In genomic region chr1:99634971-99635624, GRCh38 we compare ENCODE assay signal across 28 cellular contexts. TPM values are rescaled to one million over a fixed set of nuclear protein-coding genes. Genes with fewer than 3 reads are reported as not detected.
"Had no signal": no experiment of that assay in that cellular context is flagged by ENCODE, and none has a peak within 500 bp of the region (broad histone marks: within the 10 kb centered on the region; RNA-seq: fewer than 3 reads in every experiment).

No MANE protein-coding gene starts in this region.

- H3K4me3 Mint-ChIP-seq: activated CD8-positive, alpha-beta T cell treated with anti-CD3 and anti-CD28 coated beads, Interleukin-2, amount 10 ng/mL, durations not matched to agents 7 days and 5 days; activated T-helper 17 cell treated with anti-CD3 and anti-CD28 coated beads, Interleukin-2, amount 50 U/mL, for 72 hours; natural killer cell; stimulated activated naive CD8-positive, alpha-beta T cell treated with anti-CD3 and anti-CD28 coated beads, Interleukin-15, Interleukin-2, amounts not matched to agents 100 ng/mL and 50 ng/mL, for 24 hours had no signal

- H3K36me3 Mint-ChIP-seq: activated naive CD4-positive, alpha-beta T cell treated with anti-CD3 and anti-CD28 coated beads, Interleukin-2, amount 50 U/mL, for 72 hours; natural killer cell had no signal

- H3K4me3 ChIP-seq: pancreas, psoas muscle, suprapubic skin, tibial nerve had no signal

- H3K27ac Mint-ChIP-seq: activated CD8-positive, alpha-beta T cell treated with anti-CD3 and anti-CD28 coated beads, Interleukin-2, amount 10 ng/mL, durations not matched to agents 7 days and 5 days; activated naive CD4-positive, alpha-beta T cell treated with anti-CD3 and anti-CD28 coated beads, Interleukin-2, amount 50 U/mL, for 72 hours; activated T-helper 17 cell treated with anti-CD3 and anti-CD28 coated beads, Interleukin-2, amount 50 U/mL, for 72 hours; natural killer cell; stimulated activated naive CD8-positive, alpha-beta T cell treated with anti-CD3 and anti-CD28 coated beads, Interleukin-15, Interleukin-2, amounts not matched to agents 100 ng/mL and 50 ng/mL, for 24 hours had no signal

- H3K4me1 ChIP-seq: pancreas, psoas muscle had no signal

- H3K36me3 ChIP-seq: brain microvascular endothelial cell, neutrophil, pancreas, suprapubic skin, tibial nerve had no signal

- H3K27ac ChIP-seq: brain microvascular endothelial cell, neutrophil, pancreas, psoas muscle, suprapubic skin had no signal

- H3K27me3 Mint-ChIP-seq: activated T-helper 17 cell treated with anti-CD3 and anti-CD28 coated beads, Interleukin-2, amount 50 U/mL, for 72 hours; stimulated activated naive CD8-positive, alpha-beta T cell treated with anti-CD3 and anti-CD28 coated beads, Interleukin-15, Interleukin-2, amounts not matched to agents 100 ng/mL and 50 ng/mL, for 24 hours had no signal

- FAIRE-seq: colon, endothelial cell of umbilical vein, frontal cortex, pancreas had no signal

- H3K9me3 ChIP-seq: neutrophil, pancreas, psoas muscle, suprapubic skin, tibial nerve had no signal

- DNase-seq: activated CD4-positive, alpha-beta T cell treated with anti-CD3 and anti-CD28 coated beads for 1 hour; activated CD4-positive, alpha-beta T cell treated with anti-CD3 and anti-CD28 coated beads, Interleukin-2, amount 50 U/mL, for 1 hour; activated CD8-positive, alpha-beta T cell treated with anti-CD3 and anti-CD28 coated beads, Interleukin-2, amount 10 ng/mL, durations not matched to agents 7 days and 5 days; activated T-cell treated with anti-CD3 and anti-CD28 coated beads, Interleukin-2, amount 50 U/mL, for 1 hour; aorta; brain microvascular endothelial cell; central memory CD4-positive, alpha-beta T cell; effector memory CD4-positive, alpha-beta T cell; glutamatergic neuron; hippocampal formation; left ventricle myocardium superior; mammary epithelial cell; midbrain; natural killer cell; pancreas; psoas muscle; right cardiac atrium; stimulated activated CD4-positive, alpha-beta T cell treated with anti-CD3 and anti-CD28 coated beads, Interleukin-1b, Interleukin-23, amount 100 ng/mL, for 48 hours; T-helper 9 cell had no signal

- H3K4me1 Mint-ChIP-seq: activated T-helper 17 cell treated with anti-CD3 and anti-CD28 coated beads, Interleukin-2, amount 50 U/mL, for 72 hours; natural killer cell had no signal

- H3K9me3 Mint-ChIP-seq: activated naive CD4-positive, alpha-beta T cell treated with anti-CD3 and anti-CD28 coated beads, Interleukin-2, amount 50 U/mL, for 72 hours; activated T-helper 17 cell treated with anti-CD3 and anti-CD28 coated beads, Interleukin-2, amount 50 U/mL, for 72 hours; stimulated activated naive CD8-positive, alpha-beta T cell treated with anti-CD3 and anti-CD28 coated beads, Interleukin-15, Interleukin-2, amounts not matched to agents 100 ng/mL and 50 ng/mL, for 24 hours had no signal

- H3K27me3 ChIP-seq: brain microvascular endothelial cell, neutrophil, pancreas, suprapubic skin, tibial nerve had no signal

RNA-seq across cellular contexts. Expression of gene PALMD, which starts 10.8 kb away (rescaled TPM):
- total RNA-seq: activated CD8-positive, alpha-beta T cell treated with anti-CD3 and anti-CD28 coated beads, Interleukin-2, amount 10 ng/mL, durations not matched to agents 7 days and 5 days; activated naive CD4-positive, alpha-beta T cell treated with anti-CD3 and anti-CD28 coated beads, Interleukin-2, amount 50 U/mL, for 72 hours; activated T-helper 17 cell treated with anti-CD3 and anti-CD28 coated beads, Interleukin-2, amount 50 U/mL, for 72 hours; natural killer cell had no signal
